In the genomic region with DNA sequence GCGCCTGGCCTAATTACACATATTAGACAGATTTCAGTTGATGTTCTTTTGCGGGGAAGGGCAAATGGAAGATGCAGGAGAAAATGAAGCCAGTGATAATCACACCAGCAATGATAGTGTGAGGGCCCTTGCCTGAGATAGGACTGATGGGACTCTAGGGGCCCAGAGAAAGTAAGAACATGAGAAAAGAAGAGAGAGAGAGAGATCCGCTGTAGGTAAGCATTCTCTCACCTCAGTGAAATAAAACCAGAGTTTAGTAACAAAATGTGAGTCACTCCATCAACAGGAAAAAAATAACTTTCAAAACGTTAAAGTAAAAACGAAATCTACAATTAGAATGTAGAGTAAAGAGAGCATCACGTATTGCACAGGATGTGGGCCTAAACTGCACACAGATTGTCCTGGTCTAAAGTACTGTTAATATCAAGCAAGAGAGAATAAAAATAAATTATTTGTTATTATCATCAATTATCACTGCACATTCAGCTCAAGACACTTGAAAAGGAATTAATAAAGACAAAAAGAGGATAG, we compare ENCODE assay signal across 16 cellular contexts. TPM values are rescaled to one million over a fixed set of nuclear protein-coding genes. Genes with fewer than 3 reads are reported as not detected.
DNase-seq lines count a peak whose midpoint lies in the region; ATAC-seq, FAIRE-seq and TF ChIP-seq lines count a peak whose summit lies in the region.
"Had no signal": no experiment of that assay in that cellular context is flagged by ENCODE, and none has a peak within 500 bp of the region (broad histone marks: within the 10 kb centered on the region; RNA-seq: fewer than 3 reads in every experiment).

No MANE protein-coding gene starts in this region.

- H3K9me3 Mint-ChIP-seq in activated CD8-positive, alpha-beta T cell treated with anti-CD3 and anti-CD28 coated beads for 36 hours: peaks cover 3% of the 10 kb centered on the region
- no peaks in the 10 kb centered on the region for H3K9me3 Mint-ChIP-seq in activated CD8-positive, alpha-beta T cell treated with anti-CD3 and anti-CD28 coated beads, Interleukin-2, amount 10 ng/mL, durations not matched to agents 7 days and 5 days (ENCODE audit: insufficient read depth)
- H3K9me3 Mint-ChIP-seq: GM23338 had no signal

- H3K27me3 ChIP-seq in GM12878 (replicated peaks in 1 of 2; ENCODE audit: control insufficient read depth in 2 of 2, insufficient read depth in 2 of 2, low read length in 1 of 2): no peaks in the 10 kb centered on the region
- H3K27me3 ChIP-seq: BLaER1 treated with 17β-estradiol and CSF1 and Interleukin-3, amounts not matched to agents 10 nM and 100 nM had no signal

- TF ChIP-seq EP300 in GM12878 (IDR thresholded peaks at IDR 0.05; ENCODE audit: borderline replicate concordance in 1 of 2, control insufficient read depth in 1 of 2, low read depth in 2 of 2, low read length in 2 of 2): no peak

- H3K27ac Mint-ChIP-seq in activated CD8-positive, alpha-beta T cell treated with anti-CD3 and anti-CD28 coated beads for 36 hours: no peak overlapping the region
- no peak overlapping the region for H3K27ac Mint-ChIP-seq in activated CD8-positive, alpha-beta T cell treated with anti-CD3 and anti-CD28 coated beads, Interleukin-2, amount 10 ng/mL, durations not matched to agents 7 days and 5 days
- H3K27ac Mint-ChIP-seq: GM23338 had no signal

- peak; percentile 27 for ATAC-seq in activated CD8-positive, alpha-beta T cell treated with anti-CD3 and anti-CD28 coated beads for 36 hours
- ATAC-seq in activated CD8-positive, alpha-beta T cell treated with anti-CD3 and anti-CD28 coated beads, Interleukin-2, amount 10 ng/mL, durations not matched to agents 7 days and 5 days: no peak
- ATAC-seq in GM12878 (no peak; the same call in 2 of the 3 replicates), Right ventricle myocardium superior (ENCODE audit: poor library complexity) (no peak)
- ATAC-seq: GM23338 had no signal

- no peaks in the 10 kb centered on the region for H3K36me3 Mint-ChIP-seq in activated CD8-positive, alpha-beta T cell treated with anti-CD3 and anti-CD28 coated beads for 36 hours (ENCODE audit: low read depth)
- H3K36me3 Mint-ChIP-seq in activated CD8-positive, alpha-beta T cell treated with anti-CD3 and anti-CD28 coated beads, Interleukin-2, amount 10 ng/mL, durations not matched to agents 7 days and 5 days (ENCODE audit: low read depth): no peaks in the 10 kb centered on the region
- H3K36me3 Mint-ChIP-seq: CD4-positive, CD25-positive, alpha-beta regulatory T cell had no signal

- SMC1A ChIA-PET in GM12878 (lab: Charles Lee; ENCODE audit: uncharacterized antibody, unreplicated experiment): no interaction called here

- no peak overlapping the region for H3K9ac ChIP-seq in GM12878 (ENCODE audit: control insufficient read depth, insufficient read depth, low read length)
- H3K9ac ChIP-seq: BLaER1 treated with 17β-estradiol and CSF1 and Interleukin-3, amounts not matched to agents 10 nM and 100 nM had no signal

- RAD21 ChIA-PET in GM12878 (lab: Charles Lee; ENCODE audit: unreplicated experiment): no interaction called here

- WGBS in GM12878 (ENCODE audit: insufficient coverage, insufficient replicate concordance, low lambda C conversion rate, missing lambda C conversion rate): 23% methylated on average over 6 of the region's 6 CpGs

- no peak for TF ChIP-seq POLR2A in GM12878 (IDR thresholded peaks at IDR 0.05; ENCODE audit: low read depth, low read length)

- peaks cover 12% of the 10 kb centered on the region for H3K27me3 Mint-ChIP-seq in activated CD8-positive, alpha-beta T cell treated with anti-CD3 and anti-CD28 coated beads for 36 hours
- peaks cover 15% of the 10 kb centered on the region for H3K27me3 Mint-ChIP-seq in activated CD8-positive, alpha-beta T cell treated with anti-CD3 and anti-CD28 coated beads, Interleukin-2, amount 10 ng/mL, durations not matched to agents 7 days and 5 days (ENCODE audit: low read depth)

- H3K79me2 ChIP-seq in GM12878 (ENCODE audit: control insufficient read depth, insufficient read depth, low read length): no peaks in the 10 kb centered on the region

- no peak overlapping the region; the same call in 1 of the 2 replicates for H2AFZ ChIP-seq in GM12878 (ENCODE audit: control insufficient read depth, low read depth, low read length)
- H2AFZ ChIP-seq: GM23338 had no signal

- POLR2A ChIA-PET in activated CD8-positive, alpha-beta T cell treated with anti-CD3 and anti-CD28 coated beads for 36 hours (lab: Charles Lee): interaction anchor here (0.6 kb wide), 1 partner anchor 583 kb away, joined by 4 read pairs; no protein-coding TSS in a partner anchor
- POLR2A ChIA-PET in activated CD8-positive, alpha-beta T cell treated with anti-CD3 and anti-CD28 coated beads, Interleukin-2, amount 10 ng/mL, durations not matched to agents 7 days and 5 days (lab: Charles Lee): interaction anchor here (0.7 kb wide), 1 partner anchor 725 kb away, joined by 3 read pairs; no protein-coding TSS in a partner anchor
- POLR2A ChIA-PET in GM12878 (lab: Charles Lee): no interaction called here

- H4K20me1 ChIP-seq in GM12878 (ENCODE audit: control insufficient read depth, insufficient read depth): no peaks in the 10 kb centered on the region
- H4K20me1 ChIP-seq: BLaER1 treated with 17β-estradiol and CSF1 and Interleukin-3, amounts not matched to agents 10 nM and 100 nM had no signal

- H3K27ac ChIP-seq in GM12878 (ENCODE audit: control insufficient read depth, insufficient read depth): peak overlapping the region; percentile 20; the same call in 1 of the 2 replicates
- H3K27ac ChIP-seq: BLaER1 treated with 17β-estradiol and CSF1 and Interleukin-3, amounts not matched to agents 10 nM and 100 nM had no signal

- intact Hi-C loops in activated CD8-positive, alpha-beta T cell treated with anti-CD3 and anti-CD28 coated beads for 36 hours (cut with micrococcal nuclease): no loop called here
- intact Hi-C loops in GM12878 (cut with micrococcal nuclease; ENCODE audit: unreplicated experiment): no loop called here
- intact Hi-C loops in Right ventricle myocardium superior (cut with DNase I): no loop called here

- H3K4me3 ChIP-seq in GM12878: no peak overlapping the region
- H3K4me3 ChIP-seq: BLaER1 treated with 17β-estradiol and CSF1 and Interleukin-3, amounts not matched to agents 10 nM and 100 nM; GM23338 had no signal

- BruUV-seq in GM12878 (replicated peaks; lab: Mats Ljungman, UMichigan): no TSS peak

- peak; percentile 35 for FAIRE-seq in GM18507 (lab: Jason Lieb, UNC)
- FAIRE-seq in GM12878 (lab: Jason Lieb, UNC): no peak

- in situ Hi-C loops in GM12878 (cut with MboI): no loop called here

- H3K4me3 Mint-ChIP-seq in activated CD8-positive, alpha-beta T cell treated with anti-CD3 and anti-CD28 coated beads for 36 hours: no peak overlapping the region
- no peak overlapping the region for H3K4me3 Mint-ChIP-seq in activated CD8-positive, alpha-beta T cell treated with anti-CD3 and anti-CD28 coated beads, Interleukin-2, amount 10 ng/mL, durations not matched to agents 7 days and 5 days
- H3K4me3 Mint-ChIP-seq: CD4-positive, CD25-positive, alpha-beta regulatory T cell; GM23338 had no signal

- no peak overlapping the region for H3K4me2 ChIP-seq in GM12878 (ENCODE audit: control insufficient read depth, insufficient read depth)
- H3K4me2 ChIP-seq: BLaER1 treated with 17β-estradiol and CSF1 and Interleukin-3, amounts not matched to agents 10 nM and 100 nM; GM23338 had no signal

- peaks cover 3% of the 10 kb centered on the region; the same call in 1 of the 2 replicates for H3K4me1 ChIP-seq in GM12878 (ENCODE audit: control insufficient read depth, insufficient read depth, low read length)
- H3K4me1 ChIP-seq: BLaER1 treated with 17β-estradiol and CSF1 and Interleukin-3, amounts not matched to agents 10 nM and 100 nM had no signal

- no peak for TF ChIP-seq RAD21 in GM12878 (IDR thresholded peaks at IDR 0.05; ENCODE audit: insufficient read depth, low read depth, low read length)

- TF ChIP-seq CTCF in activated CD8-positive, alpha-beta T cell treated with anti-CD3 and anti-CD28 coated beads for 36 hours (IDR thresholded peaks at IDR 0.05): no peak
- no peak for TF ChIP-seq CTCF in GM12878 (IDR thresholded peaks at IDR 0.05 in 2 of 3, conservative IDR thresholded peaks at IDR 0.05 in 1 of 3; ENCODE audit: control insufficient read depth in 2 of 3, extremely low read depth in 1 of 3, insufficient read depth in 1 of 3, low read depth in 3 of 3, low read length in 3 of 3)

- no peak for DNase-seq in activated CD8-positive, alpha-beta T cell treated with anti-CD3 and anti-CD28 coated beads for 36 hours
- no peak for DNase-seq in activated CD8-positive, alpha-beta T cell treated with anti-CD3 and anti-CD28 coated beads, Interleukin-2, amount 10 ng/mL, durations not matched to agents 7 days and 5 days
- no peak for DNase-seq in GM18507 (ENCODE audit: extremely low spot score, insufficient read length, low read depth)
- DNase-seq in GM12878 (ENCODE audit: low read depth, low spot score): no peak
- peak; percentile 12 for DNase-seq in stimulated activated CD8-positive, alpha-beta memory T cell treated with anti-CD3 and anti-CD28 coated beads, Interleukin-4, amount 100 ng/mL, for 48 hours
- no peak for DNase-seq in HuH-7 (ENCODE audit: low spot score)
- DNase-seq in Right ventricle myocardium superior: no peak
- DNase-seq: ACHN, DMS53, GF-D8, H7 had no signal

- CTCF ChIA-PET in activated CD8-positive, alpha-beta T cell treated with anti-CD3 and anti-CD28 coated beads for 36 hours (lab: Charles Lee): no interaction called here
- CTCF ChIA-PET in activated CD8-positive, alpha-beta T cell treated with anti-CD3 and anti-CD28 coated beads, Interleukin-2, amount 10 ng/mL, durations not matched to agents 7 days and 5 days (lab: Charles Lee): interaction anchor here (1.2 kb wide), 1 partner anchor 21 kb away, joined by 4 read pairs; no protein-coding TSS in a partner anchor
- CTCF ChIA-PET in GM12878 (lab: Yijun Ruan, JAX): interaction anchor here (1.2 kb wide), 1 partner anchor 185 kb away, joined by 3 read pairs; no protein-coding TSS in a partner anchor

- no peaks in the 10 kb centered on the region for H3K9me3 ChIP-seq in GM12878 (replicated peaks; ENCODE audit: control insufficient read depth, insufficient read depth, low read length)

- H3K4me1 Mint-ChIP-seq in activated CD8-positive, alpha-beta T cell treated with anti-CD3 and anti-CD28 coated beads for 36 hours (ENCODE audit: low read depth): no peaks in the 10 kb centered on the region
- no peaks in the 10 kb centered on the region for H3K4me1 Mint-ChIP-seq in activated CD8-positive, alpha-beta T cell treated with anti-CD3 and anti-CD28 coated beads, Interleukin-2, amount 10 ng/mL, durations not matched to agents 7 days and 5 days (ENCODE audit: low read depth)

- no peaks in the 10 kb centered on the region for H3K36me3 ChIP-seq in GM12878 (ENCODE audit: control insufficient read depth in 2 of 2, insufficient read depth in 2 of 2, low read length in 1 of 2)
- H3K36me3 ChIP-seq: BLaER1 treated with 17β-estradiol and CSF1 and Interleukin-3, amounts not matched to agents 10 nM and 100 nM had no signal

RNA-seq across cellular contexts. Expression of gene PRSS50, which starts 6.8 kb away (rescaled TPM):
- total RNA-seq in activated CD8-positive, alpha-beta T cell treated with anti-CD3 and anti-CD28 coated beads for 36 hours: not detected
- not detected for total RNA-seq in activated CD8-positive, alpha-beta T cell treated with anti-CD3 and anti-CD28 coated beads, Interleukin-2, amount 10 ng/mL, durations not matched to agents 7 days and 5 days
- total RNA-seq in GM12878 (2013; cell fraction: nucleolus; rRNA removed): not detected in 2 replicates
- total RNA-seq in GM12878 (2014; rRNA removed): not detected in 2 replicates
- total RNA-seq in GM12878 (2014; rRNA removed; fragmentation: Illumina TruSeq; extraction: Trizol): not detected in 2 replicates
- total RNA-seq in GM12878 (2021): not detected in 2 replicates
- not detected for polyA plus RNA-seq in GM12878 (2011; ENCODE audit: low read depth)
- polyA plus RNA-seq in GM12878 (2011; rRNA removed): not detected in 2 replicates
- not detected in 2 replicates for polyA plus RNA-seq in GM12878 (2011; cell fraction: cytosol; rRNA removed)
- 0.04 TPM in 1 of 2 replicates, not detected in the other for polyA plus RNA-seq in GM12878 (2011; cell fraction: nucleus; rRNA removed)
- not detected in 2 replicates for polyA plus RNA-seq in GM12878 (2012)
- not detected in 2 replicates for polyA plus RNA-seq in GM12878 (2014; fragmentation: Illumina TruSeq; extraction: Trizol)
- not detected for polyA plus RNA-seq in GM12878 (2014; fragmentation: Nextera tagmentation; extraction: Ambion mirVana)
- polyA plus RNA-seq in GM12878 (2014; rRNA removed): not detected in 2 replicates
- polyA plus RNA-seq in GM12878 (2016; fragmentation: Nextera tagmentation; extraction: Ambion mirVana): under 1 TPM in 1 of 2 experiments, not detected in 1; 0.05 TPM
- not detected in 2 replicates for polyA minus RNA-seq in GM12878 (2011; rRNA and poly(A)+ RNA removed)
- not detected in 2 replicates for polyA minus RNA-seq in GM12878 (2011; cell fraction: cytosol; rRNA and poly(A)+ RNA removed)
- polyA minus RNA-seq in GM12878 (2011; cell fraction: nucleus; rRNA and poly(A)+ RNA removed): not detected in 2 replicates
- 0.16 TPM for total RNA-seq in Right ventricle myocardium superior
- total RNA-seq: A172; CD4-positive, CD25-positive, alpha-beta regulatory T cell; HT-29 had no signal
- polyA plus RNA-seq: CD4-positive, CD25-positive, alpha-beta regulatory T cell had no signal

RNA-seq across cellular contexts. Expression of gene TMIE, which starts 23.2 kb away (rescaled TPM):
- under 1 TPM; 0.81 to 0.90 TPM for total RNA-seq in activated CD8-positive, alpha-beta T cell treated with anti-CD3 and anti-CD28 coated beads for 36 hours
- under 1 TPM in 1 of 2 experiments, not detected in 1; 0.34 TPM for total RNA-seq in activated CD8-positive, alpha-beta T cell treated with anti-CD3 and anti-CD28 coated beads, Interleukin-2, amount 10 ng/mL, durations not matched to agents 7 days and 5 days
- total RNA-seq in GM12878 (2013; cell fraction: nucleolus; rRNA removed): not detected in 2 replicates
- total RNA-seq in GM12878 (2014; rRNA removed) (not detected in 2 replicates), GM12878 (2014; rRNA removed; fragmentation: Illumina TruSeq; extraction: Trizol) (not detected in 2 replicates), GM12878 (2021) (not detected in 2 replicates), Right ventricle myocardium superior (1.00 TPM)
- polyA plus RNA-seq in GM12878 (2011; ENCODE audit: low read depth): not detected
- polyA plus RNA-seq in GM12878 (2011; rRNA removed) (not detected in 2 replicates), GM12878 (2014; fragmentation: Illumina TruSeq; extraction: Trizol) (not detected in 2 replicates), GM12878 (2014; fragmentation: Nextera tagmentation; extraction: Ambion mirVana) (not detected), GM12878 (2014; rRNA removed) (not detected in 2 replicates), GM12878 (2016; fragmentation: Nextera tagmentation; extraction: Ambion mirVana) (not detected)
- polyA plus RNA-seq in GM12878 (2011; cell fraction: cytosol; rRNA removed): not detected in 2 replicates
- polyA plus RNA-seq in GM12878 (2011; cell fraction: nucleus; rRNA removed): not detected in 2 replicates
- polyA plus RNA-seq in GM12878 (2012): not detected in 2 replicates
- polyA minus RNA-seq in GM12878 (2011; rRNA and poly(A)+ RNA removed): not detected in 2 replicates
- not detected in 2 replicates for polyA minus RNA-seq in GM12878 (2011; cell fraction: cytosol; rRNA and poly(A)+ RNA removed)
- polyA minus RNA-seq in GM12878 (2011; cell fraction: nucleus; rRNA and poly(A)+ RNA removed): not detected in 2 replicates
- total RNA-seq: A172 had no signal

RNA-seq across cellular contexts. Expression of gene ALS2CL, which starts 30.9 kb away (rescaled TPM):
- total RNA-seq in activated CD8-positive, alpha-beta T cell treated with anti-CD3 and anti-CD28 coated beads for 36 hours: 1 to 10 TPM; 1.7 to 2.0 TPM
- 1 to 10 TPM; 1.3 to 1.4 TPM for total RNA-seq in activated CD8-positive, alpha-beta T cell treated with anti-CD3 and anti-CD28 coated beads, Interleukin-2, amount 10 ng/mL, durations not matched to agents 7 days and 5 days
- 0.07 TPM in 1 of 2 replicates, not detected in the other for total RNA-seq in GM12878 (2013; cell fraction: nucleolus; rRNA removed)
- total RNA-seq in GM12878 (2014; rRNA removed): not detected in 2 replicates
- total RNA-seq in GM12878 (2014; rRNA removed; fragmentation: Illumina TruSeq; extraction: Trizol): not detected in 2 replicates
- total RNA-seq in GM12878 (2021): 0.05 and 0.19 TPM in 2 replicates
- polyA plus RNA-seq in GM12878 (2011; ENCODE audit: low read depth): not detected
- polyA plus RNA-seq in GM12878 (2011; rRNA removed): 0.01 TPM in 1 of 2 replicates, not detected in the other
- not detected in 2 replicates for polyA plus RNA-seq in GM12878 (2011; cell fraction: cytosol; rRNA removed)
- 0.21 and 0.22 TPM in 2 replicates for polyA plus RNA-seq in GM12878 (2011; cell fraction: nucleus; rRNA removed)
- polyA plus RNA-seq in GM12878 (2012): 0.06 TPM in 1 of 2 replicates, not detected in the other
- not detected in 2 replicates for polyA plus RNA-seq in GM12878 (2014; fragmentation: Illumina TruSeq; extraction: Trizol)
- not detected for polyA plus RNA-seq in GM12878 (2014; fragmentation: Nextera tagmentation; extraction: Ambion mirVana)
- polyA plus RNA-seq in GM12878 (2014; rRNA removed): not detected in 2 replicates
- polyA plus RNA-seq in GM12878 (2016; fragmentation: Nextera tagmentation; extraction: Ambion mirVana): not detected
- not detected in 2 replicates for polyA minus RNA-seq in GM12878 (2011; rRNA and poly(A)+ RNA removed)
- polyA minus RNA-seq in GM12878 (2011; cell fraction: cytosol; rRNA and poly(A)+ RNA removed): 0.80 and 1.5 TPM in 2 replicates
- polyA minus RNA-seq in GM12878 (2011; cell fraction: nucleus; rRNA and poly(A)+ RNA removed): 0.10 and 0.12 TPM in 2 replicates
- 37.0 TPM for total RNA-seq in Right ventricle myocardium superior

Comparison
In these comparisons a context has a peak if more than half of its experiments do, and no peak if none do; other contexts are left out.
1. RNA of gene ALS2CL, which starts 30.9 kb away (total RNA-seq): 37.0 TPM in Right ventricle myocardium superior (single experiment); 1.7 to 2.0 TPM in activated CD8-positive, alpha-beta T cell treated with anti-CD3 and anti-CD28 coated beads for 36 hours, 1.3 to 1.4 TPM in activated CD8-positive, alpha-beta T cell treated with anti-CD3 and anti-CD28 coated beads, Interleukin-2, amount 10 ng/mL, durations not matched to agents 7 days and 5 days and 0.05 to 0.19 TPM in GM12878; every median in the first group is over 10 times any median in the second.